ENCODE assay signal across 17 cellular contexts in the genomic region with DNA sequence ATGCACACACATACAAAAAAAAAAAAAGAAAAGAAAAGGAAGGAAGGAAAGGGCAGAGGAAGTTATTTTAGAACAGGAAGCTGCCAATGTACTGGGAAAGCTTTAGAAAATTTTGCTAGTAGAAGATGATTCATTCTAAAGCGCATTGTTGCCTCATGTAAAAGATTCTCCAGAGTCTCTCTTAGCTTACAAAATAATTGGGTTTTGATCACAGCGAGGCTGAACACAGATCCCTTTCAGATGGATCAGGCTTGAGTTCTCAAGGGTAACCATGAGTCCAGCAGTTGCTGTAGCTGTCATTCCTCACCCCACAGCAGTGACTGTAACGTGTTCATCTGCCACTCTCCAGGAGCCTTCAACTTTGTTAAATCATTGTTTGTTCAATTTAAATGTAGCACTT.
A peak's percentile ranks its signal among the peaks of the same experiment; 100 is the strongest.
DNase-seq lines count a peak whose midpoint lies in the region; ATAC-seq and TF ChIP-seq lines count a peak whose summit lies in the region.
"Had no signal": no experiment of that assay in that cellular context is flagged by ENCODE, and none has a peak within 500 bp of the region (broad histone marks: within the 10 kb centered on the region; RNA-seq: fewer than 3 reads in every experiment).

No MANE protein-coding gene starts in this region.

- peaks cover 34% of the 10 kb centered on the region for H3K36me3 Mint-ChIP-seq in mesothelial cell of epicardium
- H3K36me3 Mint-ChIP-seq: natural killer cell treated with Interleukin-12 subunit alpha and Interleukin-12 subunit beta and Interleukin-15 and Interleukin-18, amount 100 ng/mL, for 72 hours had no signal

- no peak overlapping the region for H2AFZ ChIP-seq in MM.1S (ENCODE audit: low read length)

- H3F3A ChIP-seq in MM.1S (ENCODE audit: insufficient read depth, low read length) = no peaks in the 10 kb centered on the region

- TF ChIP-seq CTCF in mesothelial cell of epicardium (IDR thresholded peaks at IDR 0.05; ENCODE audit: unreplicated experiment) (no peak), MM.1S (IDR thresholded peaks at IDR 0.05; ENCODE audit: low read length) (no peak)

- H3K9ac ChIP-seq in adipocyte (ENCODE audit: low read length) (peak overlapping the region; percentile 31), MM.1S (ENCODE audit: low read length) (no peak overlapping the region)

- H3K27me3 ChIP-seq in adipocyte (replicated peaks; ENCODE audit: control insufficient read depth, insufficient read depth, low read length) (no peaks in the 10 kb centered on the region), MM.1S (replicated peaks; ENCODE audit: insufficient read depth, low read length) (no peaks in the 10 kb centered on the region)
- H3K27me3 ChIP-seq: upper lobe of left lung had no signal

- ATAC-seq in GM19452 (IDR thresholded peaks at IDR 0.05; ENCODE audit: unreplicated experiment) = no peak
- ATAC-seq: activated naive CD4-positive, alpha-beta T cell treated with anti-CD3 and anti-CD28 coated beads, Interleukin-2, amount 50 U/mL, for 72 hours; HCT116; natural killer cell treated with Interleukin-12 subunit alpha and Interleukin-12 subunit beta and Interleukin-15 and Interleukin-18, amount 100 ng/mL, for 72 hours had no signal

- H3K4me2 ChIP-seq in MM.1S (ENCODE audit: low read depth, low read length) = no peak overlapping the region

- no peak overlapping the region for H3K4me3 Mint-ChIP-seq in mesothelial cell of epicardium
- H3K4me3 Mint-ChIP-seq: natural killer cell treated with Interleukin-12 subunit alpha and Interleukin-12 subunit beta and Interleukin-15 and Interleukin-18, amount 100 ng/mL, for 72 hours had no signal

- H3K9me2 ChIP-seq in MM.1S (replicated peaks; ENCODE audit: insufficient read depth, low read length) = no peaks in the 10 kb centered on the region

- H3K4me3 ChIP-seq in adipocyte (ENCODE audit: low read length) (peak overlapping the region; percentile 45), MM.1S (ENCODE audit: low read length) (no peak overlapping the region)
- H3K4me3 ChIP-seq: skin epidermis, upper lobe of left lung had no signal

- H3K27ac ChIP-seq in MM.1S (ENCODE audit: low read length) = no peak overlapping the region

- peaks cover 12% of the 10 kb centered on the region for H3K4me1 Mint-ChIP-seq in mesothelial cell of epicardium

- no peaks in the 10 kb centered on the region for H3K9me3 Mint-ChIP-seq in mesothelial cell of epicardium
- H3K9me3 Mint-ChIP-seq: activated naive CD4-positive, alpha-beta T cell treated with anti-CD3 and anti-CD28 coated beads, Interleukin-2, amount 50 U/mL, for 72 hours; natural killer cell treated with Interleukin-12 subunit alpha and Interleukin-12 subunit beta and Interleukin-15 and Interleukin-18, amount 100 ng/mL, for 72 hours had no signal

- no peaks in the 10 kb centered on the region for H3K27me3 Mint-ChIP-seq in mesothelial cell of epicardium (ENCODE audit: low read depth)
- H3K27me3 Mint-ChIP-seq: natural killer cell treated with Interleukin-12 subunit alpha and Interleukin-12 subunit beta and Interleukin-15 and Interleukin-18, amount 100 ng/mL, for 72 hours had no signal

- DNase-seq in AG08395 (ENCODE audit: low spot score) (peak; percentile 48), HT1080 (ENCODE audit: low read depth) (peak; percentile 7), adipocyte (ENCODE audit: low read depth) (peak; percentile 48), mesothelial cell of epicardium (ENCODE audit: low spot score in 2 of 2, unreplicated experiment in 2 of 2) (no peak), SW 1271 (lab: John Stamatoyannopoulos, UW) (no peak), MM.1S (no peak)
- no peak for DNase-seq in stimulated activated naive CD4-positive, alpha-beta T cell treated with Interleukin-2 at 50 U/mL for 16 hours (lab: John Stamatoyannopoulos, UW)
- DNase-seq: ACHN, DND-41, kidney, NCI-H2029 treated with DMSO at 0.1 percent for 48 hours, upper lobe of left lung had no signal

- peaks cover 23% of the 10 kb centered on the region for H3K4me1 ChIP-seq in adipocyte (ENCODE audit: control insufficient read depth, insufficient read depth, low read length)
- H3K4me1 ChIP-seq in MM.1S (ENCODE audit: low read length) = no peaks in the 10 kb centered on the region

- H3K36me3 ChIP-seq in adipocyte (ENCODE audit: control insufficient read depth, insufficient read depth, low read length, severe bottlenecking) (peaks cover 45% of the 10 kb centered on the region), MM.1S (replicated peaks; ENCODE audit: insufficient read depth, low read length) (no peaks in the 10 kb centered on the region)

- H3K27ac Mint-ChIP-seq in mesothelial cell of epicardium = peak overlapping the region; percentile 71
- H3K27ac Mint-ChIP-seq: natural killer cell treated with Interleukin-12 subunit alpha and Interleukin-12 subunit beta and Interleukin-15 and Interleukin-18, amount 100 ng/mL, for 72 hours had no signal

- H4K20me1 ChIP-seq in MM.1S (ENCODE audit: insufficient read depth, low read length) = no peaks in the 10 kb centered on the region

- no peaks in the 10 kb centered on the region for H3K9me3 ChIP-seq in adipocyte (ENCODE audit: control insufficient read depth, low read length)
- no peaks in the 10 kb centered on the region for H3K9me3 ChIP-seq in MM.1S (replicated peaks; ENCODE audit: insufficient read depth, low read length)
- H3K9me3 ChIP-seq: upper lobe of left lung had no signal

- H3K79me2 ChIP-seq in MM.1S (ENCODE audit: low read length) = no peaks in the 10 kb centered on the region

Comparison
In these comparisons a context has a peak if more than half of its experiments do, and no peak if none do; other contexts are left out.
1. DNase-seq: peak in AG08395 (single experiment), HT1080 (single experiment) and adipocyte (single experiment); none in mesothelial cell of epicardium (0 of 2), stimulated activated naive CD4-positive, alpha-beta T cell treated with Interleukin-2 at 50 U/mL for 16 hours (single experiment), SW 1271 (0 of 2) and MM.1S (single experiment).